1 cellular context compared by ENCODE assay signal in the genomic region with DNA sequence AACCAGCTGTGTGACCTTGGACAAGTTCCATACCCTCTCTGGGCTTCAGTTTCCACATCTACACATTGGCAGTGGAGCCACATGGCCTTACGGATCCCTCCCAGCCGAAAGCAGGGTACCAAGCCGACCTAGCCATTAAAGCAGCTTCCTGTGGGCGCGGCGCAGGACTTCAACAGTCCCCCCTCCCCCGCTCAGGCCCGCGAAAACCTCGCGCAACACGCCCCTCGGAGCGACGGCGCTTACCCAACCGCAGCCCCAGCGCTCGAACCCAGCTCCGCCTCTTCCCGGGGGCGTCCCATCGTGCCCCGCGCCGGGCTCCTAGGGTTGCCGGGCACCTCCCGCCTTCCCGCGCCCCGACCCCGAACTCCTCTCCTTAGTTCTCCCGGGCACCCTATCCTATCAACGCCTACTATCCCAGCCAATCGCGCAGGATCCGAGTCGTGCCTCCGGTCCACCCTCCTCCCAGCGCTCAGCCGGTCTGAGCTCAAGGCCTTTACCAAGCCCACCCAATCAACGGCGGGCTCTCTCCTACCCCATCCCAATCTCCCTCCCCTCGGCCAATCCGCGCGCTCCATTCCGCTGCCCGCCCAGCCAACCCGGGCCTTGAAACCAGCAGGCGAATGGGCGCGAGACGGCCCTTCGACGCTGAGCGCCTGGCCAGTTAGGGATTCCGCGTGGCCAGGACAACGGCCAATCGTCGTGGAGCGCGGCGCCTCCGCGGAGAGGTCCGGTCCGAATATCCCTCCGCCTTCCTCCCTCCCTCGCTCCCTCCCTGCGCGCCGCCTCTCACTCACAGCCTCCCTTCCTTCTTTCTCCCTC.
TF ChIP-seq lines count a peak whose summit lies in the region.

A gene (plus strand): TSS at position 767 of the 819 bp plus-strand sequence. CDS start 326 bp downstream, outside the sequence.

TF ChIP-seq in HepG2, 621 proteins besides CTCF, POLR2A, EP300 and RAD21 (continued from another document and continues in another):
- TF ChIP-seq RFX3 (CRISPR knock-in tag; IDR thresholded peaks at IDR 0.05) (no peak), ZSCAN21 (CRISPR knock-in tag; IDR thresholded peaks at IDR 0.05; ENCODE audit: borderline replicate concordance) (0 out of 2 replicates have a peak, but pooled peaks have one; percentile 59), U2AF2 (IDR thresholded peaks at IDR 0.05; ENCODE audit: low read depth, low read length) (no peak), FOXO1 (CRISPR knock-in tag; IDR thresholded peaks at IDR 0.05) (peak; percentile 82), SOX5 (CRISPR knock-in tag; IDR thresholded peaks at IDR 0.05; ENCODE audit: borderline replicate concordance) (peak; percentile 70; the same call in 1 of the 2 replicates), MEIS1 (CRISPR knock-in tag; IDR thresholded peaks at IDR 0.05; ENCODE audit: borderline replicate concordance) (peak; percentile 55; the same call in 1 of the 2 replicates), ZBTB42 (CRISPR knock-in tag; IDR thresholded peaks at IDR 0.05) (no peak), NR2F6 (IDR thresholded peaks at IDR 0.05) (peak; percentile 38; the same call in 1 of the 2 replicates), NR2F6 (CRISPR knock-in tag; IDR thresholded peaks at IDR 0.05) (peak; percentile 56), SNAI1 (CRISPR knock-in tag; IDR thresholded peaks at IDR 0.05; ENCODE audit: borderline replicate concordance) (0 out of 2 replicates have a peak, but pooled peaks have one; percentile 40), KLF12 (CRISPR knock-in tag; IDR thresholded peaks at IDR 0.05; ENCODE audit: borderline replicate concordance) (peak; percentile 76), NR2C2 (CRISPR knock-in tag; IDR thresholded peaks at IDR 0.05; ENCODE audit: borderline replicate concordance) (peak; percentile 69), SATB2 (CRISPR knock-in tag; IDR thresholded peaks at IDR 0.05) (0 out of 2 replicates have a peak, but pooled peaks have one; percentile 34), ZNF256 (CRISPR knock-in tag; conservative IDR thresholded peaks at IDR 0.05) (0 out of 2 replicates have a peak, but pooled peaks have one; percentile 22), STAT5B (CRISPR knock-in tag; IDR thresholded peaks at IDR 0.05) (peak; percentile 88; the same call in 1 of the 2 replicates), NBN (conservative IDR thresholded peaks at IDR 0.05) (no peak), MTF2 (CRISPR knock-in tag; IDR thresholded peaks at IDR 0.05; ENCODE audit: borderline replicate concordance) (no peak; the same call in 1 of the 2 replicates), NAIF1 (CRISPR knock-in tag; IDR thresholded peaks at IDR 0.05; ENCODE audit: borderline replicate concordance) (peak; percentile 93), ZNF879 (CRISPR knock-in tag; IDR thresholded peaks at IDR 0.05) (0 out of 2 replicates have a peak, but pooled peaks have one; percentile 5), KLF13 (CRISPR knock-in tag; IDR thresholded peaks at IDR 0.05) (peak; percentile 86; the same call in 1 of the 2 replicates), ZNF546 (CRISPR knock-in tag; conservative IDR thresholded peaks at IDR 0.05) (0 out of 2 replicates have a peak, but pooled peaks have one; percentile 4), RELA (CRISPR knock-in tag; IDR thresholded peaks at IDR 0.05) (no peak), ZNF333 (CRISPR knock-in tag; IDR thresholded peaks at IDR 0.05; ENCODE audit: borderline replicate concordance) (peak; percentile 83), ZNF234 (CRISPR knock-in tag; conservative IDR thresholded peaks at IDR 0.05) (peak; percentile 23; the same call in 1 of the 2 replicates), RFXANK (CRISPR knock-in tag; IDR thresholded peaks at IDR 0.05) (peak; percentile 96)
- TF ChIP-seq, protein P1, sequence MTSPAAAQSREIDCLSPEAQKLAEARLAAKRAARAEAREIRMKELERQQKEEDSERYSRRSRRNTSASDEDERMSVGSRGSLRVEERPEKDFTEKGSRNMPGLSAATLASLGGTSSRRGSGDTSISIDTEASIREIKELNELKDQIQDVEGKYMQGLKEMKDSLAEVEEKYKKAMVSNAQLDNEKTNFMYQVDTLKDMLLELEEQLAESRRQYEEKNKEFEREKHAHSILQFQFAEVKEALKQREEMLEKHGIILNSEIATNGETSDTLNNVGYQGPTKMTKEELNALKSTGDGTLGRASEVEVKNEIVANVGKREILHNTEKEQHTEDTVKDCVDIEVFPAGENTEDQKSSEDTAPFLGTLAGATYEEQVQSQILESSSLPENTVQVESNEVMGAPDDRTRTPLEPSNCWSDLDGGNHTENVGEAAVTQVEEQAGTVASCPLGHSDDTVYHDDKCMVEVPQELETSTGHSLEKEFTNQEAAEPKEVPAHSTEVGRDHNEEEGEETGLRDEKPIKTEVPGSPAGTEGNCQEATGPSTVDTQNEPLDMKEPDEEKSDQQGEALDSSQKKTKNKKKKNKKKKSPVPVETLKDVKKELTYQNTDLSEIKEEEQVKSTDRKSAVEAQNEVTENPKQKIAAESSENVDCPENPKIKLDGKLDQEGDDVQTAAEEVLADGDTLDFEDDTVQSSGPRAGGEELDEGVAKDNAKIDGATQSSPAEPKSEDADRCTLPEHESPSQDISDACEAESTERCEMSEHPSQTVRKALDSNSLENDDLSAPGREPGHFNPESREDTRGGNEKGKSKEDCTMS (CRISPR knock-in tag; conservative IDR thresholded peaks at IDR 0.05) = no peak; the same call in 1 of the 2 replicates
- TF ChIP-seq, protein P2, sequence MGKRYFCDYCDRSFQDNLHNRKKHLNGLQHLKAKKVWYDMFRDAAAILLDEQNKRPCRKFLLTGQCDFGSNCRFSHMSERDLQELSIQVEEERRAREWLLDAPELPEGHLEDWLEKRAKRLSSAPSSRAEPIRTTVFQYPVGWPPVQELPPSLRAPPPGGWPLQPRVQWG (CRISPR knock-in tag; IDR thresholded peaks at IDR 0.05; ENCODE audit: borderline replicate concordance, low read depth) = no peak
- TF ChIP-seq, protein P3, sequence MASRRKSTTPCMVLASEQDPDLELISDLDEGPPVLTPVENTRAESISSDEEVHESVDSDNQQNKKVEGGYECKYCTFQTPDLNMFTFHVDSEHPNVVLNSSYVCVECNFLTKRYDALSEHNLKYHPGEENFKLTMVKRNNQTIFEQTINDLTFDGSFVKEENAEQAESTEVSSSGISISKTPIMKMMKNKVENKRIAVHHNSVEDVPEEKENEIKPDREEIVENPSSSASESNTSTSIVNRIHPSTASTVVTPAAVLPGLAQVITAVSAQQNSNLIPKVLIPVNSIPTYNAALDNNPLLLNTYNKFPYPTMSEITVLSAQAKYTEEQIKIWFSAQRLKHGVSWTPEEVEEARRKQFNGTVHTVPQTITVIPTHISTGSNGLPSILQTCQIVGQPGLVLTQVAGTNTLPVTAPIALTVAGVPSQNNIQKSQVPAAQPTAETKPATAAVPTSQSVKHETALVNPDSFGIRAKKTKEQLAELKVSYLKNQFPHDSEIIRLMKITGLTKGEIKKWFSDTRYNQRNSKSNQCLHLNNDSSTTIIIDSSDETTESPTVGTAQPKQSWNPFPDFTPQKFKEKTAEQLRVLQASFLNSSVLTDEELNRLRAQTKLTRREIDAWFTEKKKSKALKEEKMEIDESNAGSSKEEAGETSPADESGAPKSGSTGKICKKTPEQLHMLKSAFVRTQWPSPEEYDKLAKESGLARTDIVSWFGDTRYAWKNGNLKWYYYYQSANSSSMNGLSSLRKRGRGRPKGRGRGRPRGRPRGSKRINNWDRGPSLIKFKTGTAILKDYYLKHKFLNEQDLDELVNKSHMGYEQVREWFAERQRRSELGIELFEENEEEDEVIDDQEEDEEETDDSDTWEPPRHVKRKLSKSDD (CRISPR knock-in tag; IDR thresholded peaks at IDR 0.05; ENCODE audit: low read depth) = peak; percentile 74; the same call in 1 of the 2 replicates
- TF ChIP-seq, protein P4, sequence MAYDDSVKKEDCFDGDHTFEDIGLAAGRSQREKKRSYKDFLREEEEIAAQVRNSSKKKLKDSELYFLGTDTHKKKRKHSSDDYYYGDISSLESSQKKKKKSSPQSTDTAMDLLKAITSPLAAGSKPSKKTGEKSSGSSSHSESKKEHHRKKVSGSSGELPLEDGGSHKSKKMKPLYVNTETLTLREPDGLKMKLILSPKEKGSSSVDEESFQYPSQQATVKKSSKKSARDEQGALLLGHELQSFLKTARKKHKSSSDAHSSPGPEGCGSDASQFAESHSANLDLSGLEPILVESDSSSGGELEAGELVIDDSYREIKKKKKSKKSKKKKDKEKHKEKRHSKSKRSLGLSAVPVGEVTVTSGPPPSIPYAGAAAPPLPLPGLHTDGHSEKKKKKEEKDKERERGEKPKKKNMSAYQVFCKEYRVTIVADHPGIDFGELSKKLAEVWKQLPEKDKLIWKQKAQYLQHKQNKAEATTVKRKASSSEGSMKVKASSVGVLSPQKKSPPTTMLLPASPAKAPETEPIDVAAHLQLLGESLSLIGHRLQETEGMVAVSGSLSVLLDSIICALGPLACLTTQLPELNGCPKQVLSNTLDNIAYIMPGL (CRISPR knock-in tag; IDR thresholded peaks at IDR 0.05; ENCODE audit: borderline replicate concordance in 1 of 2, low read depth in 1 of 2) = peak; percentile 77 to 91
- TF ChIP-seq, protein P5, sequence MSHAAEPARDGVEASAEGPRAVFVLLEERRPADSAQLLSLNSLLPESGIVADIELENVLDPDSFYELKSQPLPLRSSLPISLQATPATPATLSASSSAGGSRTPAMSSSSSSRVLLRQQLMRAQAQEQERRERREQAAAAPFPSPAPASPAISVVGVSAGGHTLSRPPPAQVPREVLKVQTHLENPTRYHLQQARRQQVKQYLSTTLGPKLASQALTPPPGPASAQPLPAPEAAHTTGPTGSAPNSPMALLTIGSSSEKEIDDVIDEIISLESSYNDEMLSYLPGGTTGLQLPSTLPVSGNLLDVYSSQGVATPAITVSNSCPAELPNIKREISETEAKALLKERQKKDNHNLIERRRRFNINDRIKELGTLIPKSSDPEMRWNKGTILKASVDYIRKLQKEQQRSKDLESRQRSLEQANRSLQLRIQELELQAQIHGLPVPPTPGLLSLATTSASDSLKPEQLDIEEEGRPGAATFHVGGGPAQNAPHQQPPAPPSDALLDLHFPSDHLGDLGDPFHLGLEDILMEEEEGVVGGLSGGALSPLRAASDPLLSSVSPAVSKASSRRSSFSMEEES (CRISPR knock-in tag; IDR thresholded peaks at IDR 0.05) = peak; percentile 77
- TF ChIP-seq, protein P6, sequence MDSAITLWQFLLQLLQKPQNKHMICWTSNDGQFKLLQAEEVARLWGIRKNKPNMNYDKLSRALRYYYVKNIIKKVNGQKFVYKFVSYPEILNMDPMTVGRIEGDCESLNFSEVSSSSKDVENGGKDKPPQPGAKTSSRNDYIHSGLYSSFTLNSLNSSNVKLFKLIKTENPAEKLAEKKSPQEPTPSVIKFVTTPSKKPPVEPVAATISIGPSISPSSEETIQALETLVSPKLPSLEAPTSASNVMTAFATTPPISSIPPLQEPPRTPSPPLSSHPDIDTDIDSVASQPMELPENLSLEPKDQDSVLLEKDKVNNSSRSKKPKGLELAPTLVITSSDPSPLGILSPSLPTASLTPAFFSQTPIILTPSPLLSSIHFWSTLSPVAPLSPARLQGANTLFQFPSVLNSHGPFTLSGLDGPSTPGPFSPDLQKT (CRISPR knock-in tag; IDR thresholded peaks at IDR 0.05; ENCODE audit: borderline replicate concordance) = no peak
- TF ChIP-seq, protein P7, sequence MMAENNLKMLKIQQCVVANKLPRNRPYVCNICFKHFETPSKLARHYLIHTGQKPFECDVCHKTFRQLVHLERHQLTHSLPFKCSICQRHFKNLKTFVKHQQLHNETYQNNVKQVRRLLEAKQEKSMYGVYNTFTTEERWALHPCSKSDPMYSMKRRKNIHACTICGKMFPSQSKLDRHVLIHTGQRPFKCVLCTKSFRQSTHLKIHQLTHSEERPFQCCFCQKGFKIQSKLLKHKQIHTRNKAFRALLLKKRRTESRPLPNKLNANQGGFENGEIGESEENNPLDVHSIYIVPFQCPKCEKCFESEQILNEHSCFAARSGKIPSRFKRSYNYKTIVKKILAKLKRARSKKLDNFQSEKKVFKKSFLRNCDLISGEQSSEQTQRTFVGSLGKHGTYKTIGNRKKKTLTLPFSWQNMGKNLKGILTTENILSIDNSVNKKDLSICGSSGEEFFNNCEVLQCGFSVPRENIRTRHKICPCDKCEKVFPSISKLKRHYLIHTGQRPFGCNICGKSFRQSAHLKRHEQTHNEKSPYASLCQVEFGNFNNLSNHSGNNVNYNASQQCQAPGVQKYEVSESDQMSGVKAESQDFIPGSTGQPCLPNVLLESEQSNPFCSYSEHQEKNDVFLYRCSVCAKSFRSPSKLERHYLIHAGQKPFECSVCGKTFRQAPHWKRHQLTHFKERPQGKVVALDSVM (CRISPR knock-in tag; IDR thresholded peaks at IDR 0.05) = peak; percentile 82
- TF ChIP-seq, protein P8, sequence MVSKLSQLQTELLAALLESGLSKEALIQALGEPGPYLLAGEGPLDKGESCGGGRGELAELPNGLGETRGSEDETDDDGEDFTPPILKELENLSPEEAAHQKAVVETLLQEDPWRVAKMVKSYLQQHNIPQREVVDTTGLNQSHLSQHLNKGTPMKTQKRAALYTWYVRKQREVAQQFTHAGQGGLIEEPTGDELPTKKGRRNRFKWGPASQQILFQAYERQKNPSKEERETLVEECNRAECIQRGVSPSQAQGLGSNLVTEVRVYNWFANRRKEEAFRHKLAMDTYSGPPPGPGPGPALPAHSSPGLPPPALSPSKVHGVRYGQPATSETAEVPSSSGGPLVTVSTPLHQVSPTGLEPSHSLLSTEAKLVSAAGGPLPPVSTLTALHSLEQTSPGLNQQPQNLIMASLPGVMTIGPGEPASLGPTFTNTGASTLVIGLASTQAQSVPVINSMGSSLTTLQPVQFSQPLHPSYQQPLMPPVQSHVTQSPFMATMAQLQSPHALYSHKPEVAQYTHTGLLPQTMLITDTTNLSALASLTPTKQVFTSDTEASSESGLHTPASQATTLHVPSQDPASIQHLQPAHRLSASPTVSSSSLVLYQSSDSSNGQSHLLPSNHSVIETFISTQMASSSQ (IDR thresholded peaks at IDR 0.05; ENCODE audit: low read depth) = peak; percentile 70; the same call in 1 of the 2 replicates
- TF ChIP-seq, protein P8 (CRISPR knock-in tag; IDR thresholded peaks at IDR 0.05; ENCODE audit: borderline replicate concordance) = peak; percentile 85
